In the genomic region with DNA sequence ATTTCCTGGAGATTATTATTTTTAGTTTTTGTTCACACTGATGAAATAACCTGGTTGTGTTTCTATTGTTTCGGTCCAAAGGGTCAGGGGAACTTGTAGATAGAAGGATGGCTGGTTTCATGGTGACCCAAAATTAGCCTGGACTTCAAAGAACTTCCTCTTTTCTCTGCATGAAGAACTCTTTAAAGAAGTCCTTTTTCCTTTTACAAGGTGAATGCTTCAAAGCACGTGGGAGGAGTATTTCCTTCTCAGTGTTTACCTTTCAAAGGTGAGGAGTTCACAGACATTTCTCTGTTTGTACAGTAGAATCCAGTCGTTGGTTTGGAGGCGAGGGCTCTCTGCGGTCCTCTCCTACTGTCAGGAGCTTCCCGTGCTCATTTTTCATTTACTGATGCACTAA, we compare ENCODE assay signal across 11 cellular contexts.
DNase-seq lines count a peak whose midpoint lies in the region; ATAC-seq and TF ChIP-seq lines count a peak whose summit lies in the region.
"Had no signal": no experiment of that assay in that cellular context is flagged by ENCODE, and none has a peak within 500 bp of the region (broad histone marks: within the 10 kb centered on the region; RNA-seq: fewer than 3 reads in every experiment).

No MANE protein-coding gene starts in this region.

- peak; percentile 37 for ATAC-seq in GM19468 (IDR thresholded peaks at IDR 0.05; ENCODE audit: extremely low read depth, unreplicated experiment)
- ATAC-seq in HG03159 (IDR thresholded peaks at IDR 0.05; ENCODE audit: unreplicated experiment): peak; percentile 64

- DNase-seq in GM13976 (ENCODE audit: low spot score): peak; percentile 27
- DNase-seq in epithelial cell of esophagus (ENCODE audit: low read depth): peak; percentile 49
- DNase-seq in AG08395 (ENCODE audit: low spot score): no peak
- no peak for DNase-seq in retina
- DNase-seq in hypothalamus (lab: John Stamatoyannopoulos, UW): no peak
- no peak for DNase-seq in T-helper 1 cell
- DNase-seq: activated T-cell treated with anti-CD3 and anti-CD28 coated beads, Interleukin-2, amount 50 U/mL, for 48 hours; NCI-H1436; upper lobe of left lung had no signal

- H3K4me3 ChIP-seq in epithelial cell of esophagus (ENCODE audit: low read length): no peak overlapping the region
- H3K4me3 ChIP-seq: upper lobe of left lung had no signal

- in situ Hi-C loops in GM13976 (cut with MboI; ENCODE audit: low sequenced_read_pairs, unreplicated experiment): no loop called here

- TF ChIP-seq CTCF in GM13976 (IDR thresholded peaks at IDR 0.05; ENCODE audit: borderline replicate concordance, control extremely low read depth, extremely low read depth, insufficient read depth, missing control alignments): no peak
- TF ChIP-seq CTCF in epithelial cell of esophagus (IDR thresholded peaks at IDR 0.05; ENCODE audit: insufficient read depth, low read depth, low read length, missing control alignments): no peak

Comparison
In these comparisons a context has a peak if more than half of its experiments do, and no peak if none do; other contexts are left out.
1. DNase-seq: peak in GM13976 (single experiment) and epithelial cell of esophagus (single experiment); none in AG08395 (single experiment), retina (single experiment), hypothalamus (0 of 51) and T-helper 1 cell (0 of 5).